In genomic region chr12:66627988-66628317, GRCh38 we compare ENCODE assay signal across 14 cellular contexts. TPM values are rescaled to one million over a fixed set of nuclear protein-coding genes. Genes with fewer than 3 reads are reported as not detected.
DNase-seq lines count a peak whose midpoint lies in the region; ATAC-seq, FAIRE-seq and TF ChIP-seq lines count a peak whose summit lies in the region.
"Had no signal": no experiment of that assay in that cellular context is flagged by ENCODE, and none has a peak within 500 bp of the region (broad histone marks: within the 10 kb centered on the region; RNA-seq: fewer than 3 reads in every experiment).

No MANE protein-coding gene starts in this region.

- H3K36me3 Mint-ChIP-seq in stimulated activated memory B cell treated with anti-CD40 and anti-IgM and Interleukin-4, amounts not matched to agents 10 μg/mL and 1 μg/mL and 100 μg/mL, for 72 hours = no peaks in the 10 kb centered on the region

- peaks cover 44% of the 10 kb centered on the region for H3K4me1 Mint-ChIP-seq in stimulated activated memory B cell treated with anti-CD40 and anti-IgM and Interleukin-4, amounts not matched to agents 10 μg/mL and 1 μg/mL and 100 μg/mL, for 72 hours

- FAIRE-seq in GM12878 (lab: Jason Lieb, UNC) = no peak

- WGBS in GM12878 (ENCODE audit: insufficient coverage, insufficient replicate concordance, low lambda C conversion rate, missing lambda C conversion rate) = 0% methylated on average over 2 of the region's 2 CpGs

- peak; percentile 22 for DNase-seq in NCI-H2107 treated with DMSO at 0.1 percent for 48 hours (lab: John Stamatoyannopoulos, UW; ENCODE audit: unreplicated experiment)
- DNase-seq in NCI-H2107 (lab: John Stamatoyannopoulos, UW) = no peak
- peak; percentile 30 for DNase-seq in NCI-H2029 treated with DMSO at 0.1 percent for 48 hours (lab: John Stamatoyannopoulos, UW)
- DNase-seq in GM12878 (ENCODE audit: low read depth, low spot score) = no peak
- DNase-seq in hypothalamus (lab: John Stamatoyannopoulos, UW) = no peak
- no peak for DNase-seq in MV-4-11 (lab: John Stamatoyannopoulos, UW)
- DNase-seq in NCI-H1105 (lab: John Stamatoyannopoulos, UW) = no peak
- DNase-seq: 8988T, MM.1S, NCI-H187 treated with DMSO at 0.1 percent for 48 hours had no signal

- CTCF ChIA-PET in GM12878 (lab: Yijun Ruan, JAX) = interaction anchor here (1.4 kb wide), 1 partner anchor 14 kb away, joined by 4 read pairs; no protein-coding TSS in a partner anchor

- intact Hi-C loops in GM12878 (cut with micrococcal nuclease; ENCODE audit: unreplicated experiment) = no loop called here

- no peaks in the 10 kb centered on the region for H3K79me2 ChIP-seq in GM12878 (ENCODE audit: control insufficient read depth, insufficient read depth, low read length)

- H3K27ac ChIP-seq in GM12878 (ENCODE audit: control insufficient read depth, insufficient read depth) = peak overlapping the region; percentile 40; the same call in 1 of the 2 replicates
- H3K27ac ChIP-seq: C4-2B, SJCRH30 had no signal

- H3K36me3 ChIP-seq in GM12878 (ENCODE audit: control insufficient read depth in 2 of 2, insufficient read depth in 2 of 2, low read length in 1 of 2) = no peaks in the 10 kb centered on the region
- H3K36me3 ChIP-seq: SJCRH30 had no signal

- H3K4me1 ChIP-seq in GM12878 (ENCODE audit: control insufficient read depth, insufficient read depth, low read length) = peaks cover 55% of the 10 kb centered on the region

- H3K4me3 Mint-ChIP-seq in stimulated activated memory B cell treated with anti-CD40 and anti-IgM and Interleukin-4, amounts not matched to agents 10 μg/mL and 1 μg/mL and 100 μg/mL, for 72 hours = no peak overlapping the region

- peak overlapping the region; percentile 53 for H3K27ac Mint-ChIP-seq in stimulated activated memory B cell treated with anti-CD40 and anti-IgM and Interleukin-4, amounts not matched to agents 10 μg/mL and 1 μg/mL and 100 μg/mL, for 72 hours

- no TSS peak for BruUV-seq in GM12878 (replicated peaks; lab: Mats Ljungman, UMichigan)

- H3K27me3 Mint-ChIP-seq in stimulated activated memory B cell treated with anti-CD40 and anti-IgM and Interleukin-4, amounts not matched to agents 10 μg/mL and 1 μg/mL and 100 μg/mL, for 72 hours = no peaks in the 10 kb centered on the region

- no peaks in the 10 kb centered on the region for H4K20me1 ChIP-seq in GM12878 (ENCODE audit: control insufficient read depth, insufficient read depth)

- peak overlapping the region; percentile 52; the same call in 1 of the 2 replicates for H2AFZ ChIP-seq in GM12878 (ENCODE audit: control insufficient read depth, low read depth, low read length)

- no peak for ATAC-seq in GM12878
- ATAC-seq in stimulated activated memory B cell treated with anti-CD40 and anti-IgM and Interleukin-4, amounts not matched to agents 10 μg/mL and 1 μg/mL and 100 μg/mL, for 72 hours = peak; percentile 54

- no peak for TF ChIP-seq RAD21 in GM12878 (IDR thresholded peaks at IDR 0.05; ENCODE audit: insufficient read depth, low read depth, low read length)

- H3K4me2 ChIP-seq in GM12878 (ENCODE audit: control insufficient read depth, insufficient read depth) = peak overlapping the region; percentile 20; the same call in 1 of the 2 replicates

- TF ChIP-seq EP300 in GM12878 (IDR thresholded peaks at IDR 0.05; ENCODE audit: borderline replicate concordance in 1 of 2, control insufficient read depth in 1 of 2, low read depth in 2 of 2, low read length in 2 of 2) = no peak

- in situ Hi-C loops in GM12878 (cut with MboI) = no loop called here

- H3K4me3 ChIP-seq in GM12878 = no peak overlapping the region
- H3K4me3 ChIP-seq: SJCRH30 had no signal

- RAD21 ChIA-PET in GM12878 (lab: Charles Lee; ENCODE audit: unreplicated experiment) = no interaction called here

- no peaks in the 10 kb centered on the region for H3K9me3 Mint-ChIP-seq in stimulated activated memory B cell treated with anti-CD40 and anti-IgM and Interleukin-4, amounts not matched to agents 10 μg/mL and 1 μg/mL and 100 μg/mL, for 72 hours

- no peak for TF ChIP-seq POLR2A in GM12878 (IDR thresholded peaks at IDR 0.05; ENCODE audit: low read depth, low read length)

- SMC1A ChIA-PET in GM12878 (lab: Charles Lee; ENCODE audit: uncharacterized antibody, unreplicated experiment) = interaction anchor here (1.1 to 1.6 kb wide), 3 partner anchors 10 to 310 kb away, joined by 3 to 7 read pairs (median 5); no protein-coding TSS in a partner anchor

- H3K27me3 ChIP-seq in GM12878 (replicated peaks in 1 of 2; ENCODE audit: control insufficient read depth in 2 of 2, insufficient read depth in 2 of 2, low read length in 1 of 2) = no peaks in the 10 kb centered on the region
- H3K27me3 ChIP-seq: SJCRH30 had no signal

- POLR2A ChIA-PET in GM12878 (lab: Charles Lee) = interaction anchor here (0.6 kb wide), 1 partner anchor 507 kb away, joined by 5 read pairs; no protein-coding TSS in a partner anchor

- no peak overlapping the region for H3K9ac ChIP-seq in GM12878 (ENCODE audit: control insufficient read depth, insufficient read depth, low read length)

- no peak for TF ChIP-seq CTCF in GM12878 (IDR thresholded peaks at IDR 0.05 in 2 of 3, conservative IDR thresholded peaks at IDR 0.05 in 1 of 3; ENCODE audit: control insufficient read depth in 2 of 3, extremely low read depth in 1 of 3, insufficient read depth in 1 of 3, low read depth in 3 of 3, low read length in 3 of 3)

- no peaks in the 10 kb centered on the region; the same call in 2 of the 3 replicates for H3K9me3 ChIP-seq in GM12878 (replicated peaks; ENCODE audit: control insufficient read depth, insufficient read depth, low read length)
- H3K9me3 ChIP-seq: SJCRH30 had no signal

TF ChIP-seq in GM12878, 131 proteins besides CTCF, POLR2A, EP300 and RAD21:
- no peak for TF ChIP-seq MAX (IDR thresholded peaks at IDR 0.05; ENCODE audit: low read depth, low read length)
- no peak for TF ChIP-seq PRDM15 (CRISPR knock-in tag; IDR thresholded peaks at IDR 0.05)
- peak; percentile 61 for TF ChIP-seq EED (IDR thresholded peaks at IDR 0.05; ENCODE audit: low read depth)
- no peak for TF ChIP-seq PAX8 (IDR thresholded peaks at IDR 0.05)
- TF ChIP-seq RUNX3 (IDR thresholded peaks at IDR 0.05; ENCODE audit: low read length) = peak; percentile 71
- no peak for TF ChIP-seq YBX1 (IDR thresholded peaks at IDR 0.05)
- TF ChIP-seq, protein P1, sequence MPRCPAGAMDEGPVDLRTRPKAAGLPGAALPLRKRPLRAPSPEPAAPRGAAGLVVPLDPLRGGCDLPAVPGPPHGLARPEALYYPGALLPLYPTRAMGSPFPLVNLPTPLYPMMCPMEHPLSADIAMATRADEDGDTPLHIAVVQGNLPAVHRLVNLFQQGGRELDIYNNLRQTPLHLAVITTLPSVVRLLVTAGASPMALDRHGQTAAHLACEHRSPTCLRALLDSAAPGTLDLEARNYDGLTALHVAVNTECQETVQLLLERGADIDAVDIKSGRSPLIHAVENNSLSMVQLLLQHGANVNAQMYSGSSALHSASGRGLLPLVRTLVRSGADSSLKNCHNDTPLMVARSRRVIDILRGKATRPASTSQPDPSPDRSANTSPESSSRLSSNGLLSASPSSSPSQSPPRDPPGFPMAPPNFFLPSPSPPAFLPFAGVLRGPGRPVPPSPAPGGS (IDR thresholded peaks at IDR 0.05; ENCODE audit: borderline replicate concordance, insufficient read depth, low read depth, low read length, poor library complexity, severe bottlenecking) = no peak

RNA-seq across cellular contexts. Expression of gene GRIP1, which starts 50.9 kb away (rescaled TPM):
- total RNA-seq in GM12878 (2013; cell fraction: nucleolus; rRNA removed) = not detected in 2 replicates
- total RNA-seq in GM12878 (2014; rRNA removed) (not detected in 2 replicates), GM12878 (2014; rRNA removed; fragmentation: Illumina TruSeq; extraction: Trizol) (0.09 TPM in 1 of 2 replicates, not detected in the other), GM12878 (2021) (0.85 TPM in 1 of 2 replicates, not detected in the other)
- not detected for polyA plus RNA-seq in GM12878 (2011; ENCODE audit: low read depth)
- polyA plus RNA-seq in GM12878 (2011; rRNA removed) (0.03 and 0.05 TPM in 2 replicates), GM12878 (2014; fragmentation: Illumina TruSeq; extraction: Trizol) (not detected in 2 replicates), GM12878 (2014; fragmentation: Nextera tagmentation; extraction: Ambion mirVana) (not detected), GM12878 (2014; rRNA removed) (0.03 and 0.50 TPM in 2 replicates), GM12878 (2016; fragmentation: Nextera tagmentation; extraction: Ambion mirVana) (not detected)
- 0.02 TPM in 1 of 2 replicates, not detected in the other for polyA plus RNA-seq in GM12878 (2011; cell fraction: cytosol; rRNA removed)
- polyA plus RNA-seq in GM12878 (2011; cell fraction: nucleus; rRNA removed) = 0.03 TPM in 1 of 2 replicates, not detected in the other
- polyA plus RNA-seq in GM12878 (2012) = 0.14 and 0.19 TPM in 2 replicates
- not detected in 2 replicates for polyA minus RNA-seq in GM12878 (2011; rRNA and poly(A)+ RNA removed)
- polyA minus RNA-seq in GM12878 (2011; cell fraction: cytosol; rRNA and poly(A)+ RNA removed) = not detected in 2 replicates
- 0.12 TPM in 1 of 2 replicates, not detected in the other for polyA minus RNA-seq in GM12878 (2011; cell fraction: nucleus; rRNA and poly(A)+ RNA removed)
- total RNA-seq: RPMI7951 had no signal

Comparison
In these comparisons a context has a peak if more than half of its experiments do, and no peak if none do; other contexts are left out.
1. DNase-seq: peak in NCI-H2107 treated with DMSO at 0.1 percent for 48 hours (single experiment) and NCI-H2029 treated with DMSO at 0.1 percent for 48 hours (single experiment); none in NCI-H2107 (single experiment), GM12878 (single experiment), hypothalamus (0 of 51), MV-4-11 (single experiment) and NCI-H1105 (single experiment).